Comparison of ENCODE assay signal across 2 cellular contexts in the genomic region with DNA sequence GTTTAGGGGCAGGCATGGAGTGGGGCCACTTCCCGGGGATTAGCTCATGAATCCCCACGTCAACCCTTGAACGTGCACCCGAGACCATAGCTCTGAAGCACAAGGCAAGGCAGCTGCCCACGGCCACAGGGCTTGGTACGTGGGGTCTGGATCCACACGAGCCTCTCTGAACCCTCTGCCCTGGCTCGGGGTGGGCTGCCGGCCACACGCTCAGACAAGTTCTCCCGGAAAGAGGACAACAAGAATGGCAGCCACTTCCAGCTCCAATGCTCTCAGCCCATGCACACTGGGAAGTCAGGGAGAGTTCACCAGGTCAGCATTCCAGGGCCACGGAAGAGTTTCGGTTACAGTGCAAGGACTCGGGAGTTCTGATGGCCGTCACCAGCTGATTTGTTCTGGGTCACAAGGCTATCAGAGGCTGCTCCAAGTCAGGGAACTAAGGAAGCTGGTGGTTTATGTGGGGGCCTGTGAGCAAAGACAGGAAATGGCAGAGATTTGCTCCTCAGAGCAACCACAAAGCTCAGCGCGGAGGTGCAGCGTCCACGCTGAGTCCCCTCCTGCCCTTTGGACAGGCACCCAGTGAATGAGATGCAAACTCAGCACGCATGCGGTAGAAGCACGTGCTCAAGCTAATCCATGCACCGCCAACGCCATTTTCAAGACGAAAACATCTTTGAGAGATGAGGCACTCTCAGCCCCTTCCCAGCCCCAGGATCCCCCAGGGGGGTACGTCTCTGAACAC.
TF ChIP-seq lines count a peak whose summit lies in the region.

No MANE protein-coding gene starts in this region.

TF ChIP-seq in GM23338, 12 proteins besides CTCF, POLR2A, EP300 and RAD21 (continues in another document):
- TF ChIP-seq, protein P1, sequence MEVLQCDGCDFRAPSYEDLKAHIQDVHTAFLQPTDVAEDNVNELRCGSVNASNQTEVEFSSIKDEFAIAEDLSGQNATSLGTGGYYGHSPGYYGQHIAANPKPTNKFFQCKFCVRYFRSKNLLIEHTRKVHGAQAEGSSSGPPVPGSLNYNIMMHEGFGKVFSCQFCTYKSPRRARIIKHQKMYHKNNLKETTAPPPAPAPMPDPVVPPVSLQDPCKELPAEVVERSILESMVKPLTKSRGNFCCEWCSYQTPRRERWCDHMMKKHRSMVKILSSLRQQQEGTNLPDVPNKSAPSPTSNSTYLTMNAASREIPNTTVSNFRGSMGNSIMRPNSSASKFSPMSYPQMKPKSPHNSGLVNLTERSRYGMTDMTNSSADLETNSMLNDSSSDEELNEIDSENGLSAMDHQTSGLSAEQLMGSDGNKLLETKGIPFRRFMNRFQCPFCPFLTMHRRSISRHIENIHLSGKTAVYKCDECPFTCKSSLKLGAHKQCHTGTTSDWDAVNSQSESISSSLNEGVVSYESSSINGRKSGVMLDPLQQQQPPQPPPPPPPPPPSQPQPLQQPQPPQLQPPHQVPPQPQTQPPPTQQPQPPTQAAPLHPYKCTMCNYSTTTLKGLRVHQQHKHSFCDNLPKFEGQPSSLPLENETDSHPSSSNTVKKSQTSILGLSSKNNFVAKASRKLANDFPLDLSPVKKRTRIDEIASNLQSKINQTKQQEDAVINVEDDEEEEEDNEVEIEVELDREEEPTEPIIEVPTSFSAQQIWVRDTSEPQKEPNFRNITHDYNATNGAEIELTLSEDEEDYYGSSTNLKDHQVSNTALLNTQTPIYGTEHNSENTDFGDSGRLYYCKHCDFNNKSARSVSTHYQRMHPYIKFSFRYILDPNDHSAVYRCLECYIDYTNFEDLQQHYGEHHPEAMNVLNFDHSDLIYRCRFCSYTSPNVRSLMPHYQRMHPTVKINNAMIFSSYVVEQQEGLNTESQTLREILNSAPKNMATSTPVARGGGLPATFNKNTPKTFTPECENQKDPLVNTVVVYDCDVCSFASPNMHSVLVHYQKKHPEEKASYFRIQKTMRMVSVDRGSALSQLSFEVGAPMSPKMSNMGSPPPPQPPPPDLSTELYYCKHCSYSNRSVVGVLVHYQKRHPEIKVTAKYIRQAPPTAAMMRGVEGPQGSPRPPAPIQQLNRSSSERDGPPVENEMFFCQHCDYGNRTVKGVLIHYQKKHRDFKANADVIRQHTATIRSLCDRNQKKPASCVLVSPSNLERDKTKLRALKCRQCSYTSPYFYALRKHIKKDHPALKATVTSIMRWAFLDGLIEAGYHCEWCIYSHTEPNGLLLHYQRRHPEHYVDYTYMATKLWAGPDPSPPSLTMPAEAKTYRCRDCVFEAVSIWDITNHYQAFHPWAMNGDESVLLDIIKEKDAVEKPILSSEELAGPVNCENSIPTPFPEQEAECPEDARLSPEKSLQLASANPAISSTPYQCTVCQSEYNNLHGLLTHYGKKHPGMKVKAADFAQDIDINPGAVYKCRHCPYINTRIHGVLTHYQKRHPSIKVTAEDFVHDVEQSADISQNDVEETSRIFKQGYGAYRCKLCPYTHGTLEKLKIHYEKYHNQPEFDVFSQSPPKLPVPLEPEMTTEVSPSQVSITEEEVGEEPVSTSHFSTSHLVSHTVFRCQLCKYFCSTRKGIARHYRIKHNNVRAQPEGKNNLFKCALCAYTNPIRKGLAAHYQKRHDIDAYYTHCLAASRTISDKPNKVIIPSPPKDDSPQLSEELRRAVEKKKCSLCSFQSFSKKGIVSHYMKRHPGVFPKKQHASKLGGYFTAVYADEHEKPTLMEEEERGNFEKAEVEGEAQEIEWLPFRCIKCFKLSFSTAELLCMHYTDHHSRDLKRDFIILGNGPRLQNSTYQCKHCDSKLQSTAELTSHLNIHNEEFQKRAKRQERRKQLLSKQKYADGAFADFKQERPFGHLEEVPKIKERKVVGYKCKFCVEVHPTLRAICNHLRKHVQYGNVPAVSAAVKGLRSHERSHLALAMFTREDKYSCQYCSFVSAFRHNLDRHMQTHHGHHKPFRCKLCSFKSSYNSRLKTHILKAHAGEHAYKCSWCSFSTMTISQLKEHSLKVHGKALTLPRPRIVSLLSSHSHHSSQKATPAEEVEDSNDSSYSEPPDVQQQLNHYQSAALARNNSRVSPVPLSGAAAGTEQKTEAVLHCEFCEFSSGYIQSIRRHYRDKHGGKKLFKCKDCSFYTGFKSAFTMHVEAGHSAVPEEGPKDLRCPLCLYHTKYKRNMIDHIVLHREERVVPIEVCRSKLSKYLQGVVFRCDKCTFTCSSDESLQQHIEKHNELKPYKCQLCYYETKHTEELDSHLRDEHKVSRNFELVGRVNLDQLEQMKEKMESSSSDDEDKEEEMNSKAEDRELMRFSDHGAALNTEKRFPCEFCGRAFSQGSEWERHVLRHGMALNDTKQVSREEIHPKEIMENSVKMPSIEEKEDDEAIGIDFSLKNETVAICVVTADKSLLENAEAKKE (CRISPR knock-in tag; IDR thresholded peaks at IDR 0.05) = no peak
- TF ChIP-seq NANOG (IDR thresholded peaks at IDR 0.05; ENCODE audit: borderline replicate concordance) (no peak), STAT1 (IDR thresholded peaks at IDR 0.05; ENCODE audit: unreplicated experiment) (no peak), POLR2AphosphoS5 (IDR thresholded peaks at IDR 0.05; ENCODE audit: low read depth) (no peak), ZNF114 (CRISPR knock-in tag; IDR thresholded peaks at IDR 0.05) (no peak), EZH2 (IDR thresholded peaks at IDR 0.05; ENCODE audit: low read depth, unreplicated experiment) (no peak), CREB1 (CRISPR knock-in tag; IDR thresholded peaks at IDR 0.05; ENCODE audit: low read depth) (no peak)
- TF ChIP-seq, protein P2, sequence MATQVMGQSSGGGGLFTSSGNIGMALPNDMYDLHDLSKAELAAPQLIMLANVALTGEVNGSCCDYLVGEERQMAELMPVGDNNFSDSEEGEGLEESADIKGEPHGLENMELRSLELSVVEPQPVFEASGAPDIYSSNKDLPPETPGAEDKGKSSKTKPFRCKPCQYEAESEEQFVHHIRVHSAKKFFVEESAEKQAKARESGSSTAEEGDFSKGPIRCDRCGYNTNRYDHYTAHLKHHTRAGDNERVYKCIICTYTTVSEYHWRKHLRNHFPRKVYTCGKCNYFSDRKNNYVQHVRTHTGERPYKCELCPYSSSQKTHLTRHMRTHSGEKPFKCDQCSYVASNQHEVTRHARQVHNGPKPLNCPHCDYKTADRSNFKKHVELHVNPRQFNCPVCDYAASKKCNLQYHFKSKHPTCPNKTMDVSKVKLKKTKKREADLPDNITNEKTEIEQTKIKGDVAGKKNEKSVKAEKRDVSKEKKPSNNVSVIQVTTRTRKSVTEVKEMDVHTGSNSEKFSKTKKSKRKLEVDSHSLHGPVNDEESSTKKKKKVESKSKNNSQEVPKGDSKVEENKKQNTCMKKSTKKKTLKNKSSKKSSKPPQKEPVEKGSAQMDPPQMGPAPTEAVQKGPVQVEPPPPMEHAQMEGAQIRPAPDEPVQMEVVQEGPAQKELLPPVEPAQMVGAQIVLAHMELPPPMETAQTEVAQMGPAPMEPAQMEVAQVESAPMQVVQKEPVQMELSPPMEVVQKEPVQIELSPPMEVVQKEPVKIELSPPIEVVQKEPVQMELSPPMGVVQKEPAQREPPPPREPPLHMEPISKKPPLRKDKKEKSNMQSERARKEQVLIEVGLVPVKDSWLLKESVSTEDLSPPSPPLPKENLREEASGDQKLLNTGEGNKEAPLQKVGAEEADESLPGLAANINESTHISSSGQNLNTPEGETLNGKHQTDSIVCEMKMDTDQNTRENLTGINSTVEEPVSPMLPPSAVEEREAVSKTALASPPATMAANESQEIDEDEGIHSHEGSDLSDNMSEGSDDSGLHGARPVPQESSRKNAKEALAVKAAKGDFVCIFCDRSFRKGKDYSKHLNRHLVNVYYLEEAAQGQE (IDR thresholded peaks at IDR 0.05; ENCODE audit: unreplicated experiment) = no peak

TF ChIP-seq in HepG2, 621 proteins besides CTCF, POLR2A, EP300 and RAD21 (continued from another document):
- no peak for TF ChIP-seq DZIP1 (CRISPR knock-in tag; IDR thresholded peaks at IDR 0.05)
